8 cellular contexts compared by ENCODE assay signal in genomic region chr5:103258368-103258956, GRCh38. TPM values are rescaled to one million over a fixed set of nuclear protein-coding genes. Genes with fewer than 3 reads are reported as not detected.
A peak's percentile ranks its signal among the peaks of the same experiment; 100 is the strongest.
DNase-seq lines count a peak whose midpoint lies in the region; ATAC-seq and TF ChIP-seq lines count a peak whose summit lies in the region.

TSS of gene MACIR (plus strand) at chr5:103258763. CDS start at chr5:103275920, 17,157 bp downstream.

- no peaks in the 10 kb centered on the region for H3K9me3 Mint-ChIP-seq in activated naive CD4-positive, alpha-beta T cell treated with anti-CD3 and anti-CD28 coated beads for 36 hours
- peaks cover 4% of the 10 kb centered on the region for H3K9me3 Mint-ChIP-seq in neural progenitor cell

- H3K4me1 Mint-ChIP-seq in activated naive CD4-positive, alpha-beta T cell treated with anti-CD3 and anti-CD28 coated beads for 36 hours (ENCODE audit: low read depth): peaks cover 25% of the 10 kb centered on the region
- peaks cover 26% of the 10 kb centered on the region for H3K4me1 Mint-ChIP-seq in neural progenitor cell

- peaks cover 7% of the 10 kb centered on the region for H3K4me1 ChIP-seq in SJSA1 (replicated peaks)
- H3K4me1 ChIP-seq in foreskin keratinocyte: peaks cover 8% of the 10 kb centered on the region
- peaks cover 23% of the 10 kb centered on the region for H3K4me1 ChIP-seq in neural progenitor cell
- H3K4me1 ChIP-seq in stomach smooth muscle (ENCODE audit: control insufficient read depth, insufficient read depth, low read length): no peaks in the 10 kb centered on the region

- peak within 1 kb of the TSS; percentile 62 for H3K4me3 ChIP-seq in SJSA1
- peak within 1 kb of the TSS; percentile 80 for H3K4me3 ChIP-seq in neural progenitor cell
- H3K4me3 ChIP-seq in stomach smooth muscle (ENCODE audit: low read length in 2 of 2): peak within 1 kb of the TSS; percentile 85 to 88

- H3K27me3 Mint-ChIP-seq in activated naive CD4-positive, alpha-beta T cell treated with anti-CD3 and anti-CD28 coated beads for 36 hours (ENCODE audit: low read depth): peaks cover 3% of the 10 kb centered on the region
- peaks cover 2% of the 10 kb centered on the region for H3K27me3 Mint-ChIP-seq in neural progenitor cell (ENCODE audit: insufficient read depth, low read depth)

- peak within 1 kb of the TSS; percentile 63 for H3K27ac Mint-ChIP-seq in activated naive CD4-positive, alpha-beta T cell treated with anti-CD3 and anti-CD28 coated beads for 36 hours
- peak within 1 kb of the TSS; percentile 93 for H3K27ac Mint-ChIP-seq in neural progenitor cell

- H3K36me3 Mint-ChIP-seq in activated naive CD4-positive, alpha-beta T cell treated with anti-CD3 and anti-CD28 coated beads for 36 hours (ENCODE audit: low read depth): peaks cover 3% of the 10 kb centered on the region
- H3K36me3 Mint-ChIP-seq in neural progenitor cell: no peaks in the 10 kb centered on the region

- no peak for TF ChIP-seq CTCF in foreskin keratinocyte (conservative IDR thresholded peaks at IDR 0.05)
- TF ChIP-seq CTCF in neural progenitor cell (IDR thresholded peaks at IDR 0.05): peak; percentile 3

- no peaks in the 10 kb centered on the region for H3F3A ChIP-seq in neural progenitor cell (ENCODE audit: low read depth)

- H2AFZ ChIP-seq in neural progenitor cell (replicated peaks): peak within 1 kb of the TSS; percentile 91

- POLR2A ChIA-PET in HEK293T (lab: Yijun Ruan, JAX): interaction anchor here (0.6 to 2.4 kb wide), 18 partner anchors 10 to 393 kb away, joined by 3 to 12 read pairs (median 6); partner anchors contain the start of genes GIN1 and PPIP5K2

- H3K36me3 ChIP-seq in SJSA1 (peaks cover 5% of the 10 kb centered on the region; the same call in 1 of the 2 replicates), neural progenitor cell (no peaks in the 10 kb centered on the region), stomach smooth muscle (ENCODE audit: control insufficient read depth in 2 of 2, insufficient read depth in 2 of 2, low read length in 2 of 2) (no peaks in the 10 kb centered on the region)

- intact Hi-C loops in activated naive CD4-positive, alpha-beta T cell treated with anti-CD3 and anti-CD28 coated beads for 36 hours (cut with micrococcal nuclease): loop anchor here (1.0 to 2.0 kb wide), 4 partner anchors 98 to 502 kb away; partner anchors contain the start of genes GIN1 and PPIP5K2

- CTCF ChIA-PET in HEK293T (lab: Yijun Ruan, JAX): interaction anchor here (0.5 to 1.6 kb wide), 4 partner anchors 119 to 1096 kb away, joined by 3 to 6 read pairs (median 4); no protein-coding TSS in a partner anchor
- CTCF ChIA-PET in activated naive CD4-positive, alpha-beta T cell treated with anti-CD3 and anti-CD28 coated beads for 36 hours (lab: Charles Lee): interaction anchor here (0.7 to 1.4 kb wide), 4 partner anchors 26 to 217 kb away, joined by 3 read pairs; no protein-coding TSS in a partner anchor

- H4K20me1 ChIP-seq in neural progenitor cell (ENCODE audit: low read depth): peaks cover 34% of the 10 kb centered on the region

- no peak within 1 kb of the TSS for H3K27ac ChIP-seq in SJSA1
- H3K27ac ChIP-seq in foreskin keratinocyte: peak within 1 kb of the TSS; percentile 34
- H3K27ac ChIP-seq in neural progenitor cell: peak within 1 kb of the TSS; percentile 79
- no peak within 1 kb of the TSS for H3K27ac ChIP-seq in stomach smooth muscle (ENCODE audit: low read length)

- peaks cover 41% of the 10 kb centered on the region for H3K79me2 ChIP-seq in neural progenitor cell (ENCODE audit: low read depth)

- H3K27me3 ChIP-seq in SJSA1 (replicated peaks) (peaks cover 8% of the 10 kb centered on the region), foreskin keratinocyte (no peaks in the 10 kb centered on the region), neural progenitor cell (no peaks in the 10 kb centered on the region), stomach smooth muscle (ENCODE audit: control insufficient read depth in 1 of 2, insufficient read depth in 2 of 2, low read length in 2 of 2) (no peaks in the 10 kb centered on the region)

- DNase-seq in GM03348 (ENCODE audit: low spot score) (peak; percentile 96), HEK293T (ENCODE audit: extremely low spot score) (peak; percentile 92), MV-4-11 (lab: John Stamatoyannopoulos, UW) (peak; percentile 96), SJSA1 (ENCODE audit: low read depth in 1 of 2, low spot score in 2 of 2) (peak; percentile 95 to 99), foreskin keratinocyte (peak; percentile 91 to 93), neural progenitor cell (ENCODE audit: low spot score) (peak; percentile 99)
- peak; percentile 97 for DNase-seq in activated naive CD4-positive, alpha-beta T cell treated with anti-CD3 and anti-CD28 coated beads for 36 hours

- peak; percentile 97 for ATAC-seq in foreskin keratinocyte

- H3K9me3 ChIP-seq in SJSA1 (replicated peaks) (no peaks in the 10 kb centered on the region), neural progenitor cell (ENCODE audit: low read depth) (no peaks in the 10 kb centered on the region), stomach smooth muscle (ENCODE audit: control insufficient read depth in 2 of 2, low read length in 2 of 2) (no peaks in the 10 kb centered on the region)

- H3K9ac ChIP-seq in neural progenitor cell (peak within 1 kb of the TSS; percentile 54), stomach smooth muscle (ENCODE audit: low read length in 2 of 2) (peak within 1 kb of the TSS; percentile 43 to 66)

- H3K4me3 Mint-ChIP-seq in activated naive CD4-positive, alpha-beta T cell treated with anti-CD3 and anti-CD28 coated beads for 36 hours: peak within 1 kb of the TSS; percentile 90
- H3K4me3 Mint-ChIP-seq in neural progenitor cell: peak within 1 kb of the TSS; percentile 98

- H3K4me2 ChIP-seq in neural progenitor cell: peak within 1 kb of the TSS; percentile 81

TF ChIP-seq in HEK293T, 16 proteins besides CTCF, POLR2A, EP300 and RAD21:
- TF ChIP-seq HDGF (IDR thresholded peaks at IDR 0.05; ENCODE audit: borderline replicate concordance) (0 out of 2 replicates have a peak, but pooled peaks have one; percentile 31), PKNOX1 (IDR thresholded peaks at IDR 0.05) (peak; percentile 16; the same call in 1 of the 2 replicates), L3MBTL2 (conservative IDR thresholded peaks at IDR 0.05) (no peak), FOXM1 (IDR thresholded peaks at IDR 0.05; ENCODE audit: borderline replicate concordance) (no peak)

RNA-seq across cellular contexts. Expression of gene MACIR, which starts in this region (rescaled TPM):
- 6.9 and 11.5 TPM in 2 replicates for total RNA-seq in SJSA1 (2014; rRNA removed; shearing (Covaris generic))
- 1 to 10 TPM; 5.5 TPM for total RNA-seq in activated naive CD4-positive, alpha-beta T cell treated with anti-CD3 and anti-CD28 coated beads for 36 hours
- 11.3 and 11.4 TPM in 2 replicates for total RNA-seq in foreskin keratinocyte
- 5.4 and 6.3 TPM in 2 replicates for polyA plus RNA-seq in foreskin keratinocyte
- total RNA-seq in neural progenitor cell (ENCODE audit: low replicate concordance): 22.5 and 26.3 TPM in 2 replicates

Comparison
In these comparisons a context has a peak if more than half of its experiments do, and no peak if none do; other contexts are left out.
1. H3K27ac ChIP-seq: peak in foreskin keratinocyte (single experiment) and neural progenitor cell (single experiment); none in SJSA1 (single experiment) and stomach smooth muscle (single experiment).
2. Peak in every context shown above with its lines, with median percentiles within 50 percentile points of each other: DNase-seq and H3K4me3 ChIP-seq.